Comparison of ENCODE assay signal across 8 cellular contexts in the genomic region with DNA sequence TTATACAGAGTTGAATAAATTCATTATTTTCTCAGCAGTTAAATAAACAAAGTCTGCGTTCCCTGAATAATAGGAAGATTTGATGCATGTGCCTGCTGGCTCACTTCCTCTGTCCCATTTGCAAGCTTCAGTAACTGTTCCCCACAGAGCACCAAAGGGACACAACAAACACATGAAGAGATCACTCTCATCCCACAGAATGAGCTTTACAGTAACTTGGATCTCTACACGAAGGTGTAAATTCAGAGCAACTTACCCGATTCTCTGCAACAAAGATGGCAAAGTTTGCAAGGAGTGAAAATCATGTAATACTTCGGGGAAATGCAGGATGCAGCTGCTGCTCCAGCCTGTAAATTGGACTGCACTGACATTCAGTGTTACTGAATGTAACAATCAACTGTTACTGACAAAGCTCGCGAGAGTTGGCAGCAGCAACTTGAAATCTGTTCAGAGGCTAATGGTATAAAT. TPM values are rescaled to one million over a fixed set of nuclear protein-coding genes. Genes with fewer than 3 reads are reported as not detected.
DNase-seq lines count a peak whose midpoint lies in the region; ATAC-seq and TF ChIP-seq lines count a peak whose summit lies in the region.

A gene (minus strand): TSS at position 366 of the 468 bp plus-strand sequence. CDS start 6,390 bp downstream, outside the sequence.

- no peak for TF ChIP-seq POLR2A in erythroblast (IDR thresholded peaks at IDR 0.05; ENCODE audit: low read length)

- H2AK5ac ChIP-seq in trophoblast cell (ENCODE audit: low read length): no peak within 1 kb of the TSS

- CTCF ChIA-PET in PC-3 (lab: Charles Lee): no interaction called here

- peak; percentile 75 for ATAC-seq in PC-3
- no peak for ATAC-seq in esophagus mucosa
- no peak for ATAC-seq in HG03571 (IDR thresholded peaks at IDR 0.05; ENCODE audit: unreplicated experiment)
- no peak for ATAC-seq in HG03196 (IDR thresholded peaks at IDR 0.05; ENCODE audit: unreplicated experiment)

- H3K27me3 ChIP-seq in PC-3 (ENCODE audit: low read length) (no peaks in the 10 kb centered on the region), trophoblast cell (ENCODE audit: insufficient read depth, low read length) (no peaks in the 10 kb centered on the region)

- peak within 1 kb of the TSS; percentile 70 for H3K4me2 ChIP-seq in PC-3 (ENCODE audit: low read length)
- H3K4me2 ChIP-seq in trophoblast cell (ENCODE audit: low read length): no peak within 1 kb of the TSS

- no peak within 1 kb of the TSS for H4K91ac ChIP-seq in trophoblast cell (ENCODE audit: low read depth, low read length)

- H4K20me1 ChIP-seq in PC-3 (ENCODE audit: low read length): no peaks in the 10 kb centered on the region

- H3K14ac ChIP-seq in trophoblast cell (ENCODE audit: low read length): no peak within 1 kb of the TSS

- H3K9me2 ChIP-seq in PC-3 (replicated peaks; ENCODE audit: low read length): no peaks in the 10 kb centered on the region

- no peaks in the 10 kb centered on the region for H3K79me2 ChIP-seq in PC-3 (ENCODE audit: low read length)
- H3K79me2 ChIP-seq in trophoblast cell (ENCODE audit: control insufficient read depth, insufficient read depth, low read length, poor library complexity): no peaks in the 10 kb centered on the region

- no peak within 1 kb of the TSS for H3K23ac ChIP-seq in trophoblast cell (ENCODE audit: low read length)

- no peaks in the 10 kb centered on the region for H3K36me3 ChIP-seq in PC-3 (ENCODE audit: low read depth, low read length)
- H3K36me3 ChIP-seq in trophoblast cell (ENCODE audit: control insufficient read depth in 1 of 2, insufficient read depth in 2 of 2, low read length in 2 of 2): no peaks in the 10 kb centered on the region

- no peak within 1 kb of the TSS for H2BK5ac ChIP-seq in trophoblast cell (ENCODE audit: low read depth, low read length, poor library complexity)

- peak within 1 kb of the TSS; percentile 80 for H2AFZ ChIP-seq in PC-3 (ENCODE audit: low read length)
- peak within 1 kb of the TSS; percentile 10 for H2AFZ ChIP-seq in trophoblast cell (ENCODE audit: insufficient read depth, low read length, poor library complexity)

- H2BK12ac ChIP-seq in trophoblast cell (ENCODE audit: low read length): no peak within 1 kb of the TSS

- H3K4ac ChIP-seq in trophoblast cell (ENCODE audit: low read depth, low read length): no peak within 1 kb of the TSS

- no peak within 1 kb of the TSS for H3K18ac ChIP-seq in trophoblast cell (ENCODE audit: low read length)

- intact Hi-C loops in PC-3 (cut with micrococcal nuclease): no loop called here

- POLR2A ChIA-PET in PC-3 (lab: Charles Lee; ENCODE audit: unreplicated experiment): no interaction called here

- H4K12ac ChIP-seq in trophoblast cell (ENCODE audit: low read depth, low read length): no peak within 1 kb of the TSS

- no peak within 1 kb of the TSS for H3K27ac ChIP-seq in PC-3 (ENCODE audit: low read length)
- H3K27ac ChIP-seq in trophoblast cell (ENCODE audit: low read depth, low read length): no peak within 1 kb of the TSS

- H4K8ac ChIP-seq in trophoblast cell (ENCODE audit: low read depth, low read length): no peak within 1 kb of the TSS

- no TSS peak for BruUV-seq in PC-3 (replicated peaks; lab: Mats Ljungman, UMichigan)

- no peaks in the 10 kb centered on the region for H3K79me1 ChIP-seq in trophoblast cell (ENCODE audit: low read length)

- no peak within 1 kb of the TSS for H2BK120ac ChIP-seq in trophoblast cell (ENCODE audit: insufficient read depth, low read length, poor library complexity)

- peak within 1 kb of the TSS; percentile 25; the same call in 1 of the 2 replicates for H3K4me3 ChIP-seq in GM08714 (ENCODE audit: low read length)
- H3K4me3 ChIP-seq in PC-3 (ENCODE audit: low read length): peak within 1 kb of the TSS; percentile 31; the same call in 1 of the 2 replicates
- peak within 1 kb of the TSS; percentile 51 for H3K4me3 ChIP-seq in fibroblast of the aortic adventitia (ENCODE audit: low read depth, low read length)
- H3K4me3 ChIP-seq in trophoblast cell (ENCODE audit: low read depth, low read length): no peak within 1 kb of the TSS

- H3K9ac ChIP-seq in PC-3 (ENCODE audit: low read length) (no peak within 1 kb of the TSS), trophoblast cell (ENCODE audit: low read length) (no peak within 1 kb of the TSS)

- no peak for TF ChIP-seq CTCF in PC-3 (conservative IDR thresholded peaks at IDR 0.05; ENCODE audit: low read depth, low read length)
- TF ChIP-seq CTCF in fibroblast of the aortic adventitia (IDR thresholded peaks at IDR 0.05; ENCODE audit: insufficient read depth, low read length): no peak

- H3K4me1 ChIP-seq in PC-3 (ENCODE audit: insufficient read depth, low read length) (no peaks in the 10 kb centered on the region), trophoblast cell (ENCODE audit: control insufficient read depth in 1 of 2, insufficient read depth in 2 of 2, low read length in 2 of 2) (no peaks in the 10 kb centered on the region)

- peak; percentile 38 for DNase-seq in PC-3
- DNase-seq in fibroblast of the aortic adventitia (ENCODE audit: low read depth): peak; percentile 72
- DNase-seq in trophoblast cell: no peak
- DNase-seq in erythroblast (lab: John Stamatoyannopoulos, UW): no peak

- H3F3A ChIP-seq in PC-3 (ENCODE audit: low read length, unreplicated experiment): no peaks in the 10 kb centered on the region

- H3K9me3 ChIP-seq in PC-3 (ENCODE audit: low read length) (no peaks in the 10 kb centered on the region; the same call in 1 of the 2 replicates), trophoblast cell (ENCODE audit: insufficient read depth, low read depth, low read length) (no peaks in the 10 kb centered on the region)

- WGBS in trophoblast cell (ENCODE audit: extremely low coverage, insufficient coverage, insufficient read length): no CpG with 5 or more reads among the region's 6 CpGs

RNA-seq across cellular contexts. Expression of the gene that starts here (rescaled TPM):
- total RNA-seq in PC-3 (2014; rRNA removed) (0.18 TPM in 1 of 2 replicates, not detected in the other), fibroblast of the aortic adventitia (ENCODE audit: low replicate concordance) (5.7 and 76.2 TPM in 2 replicates), esophagus mucosa (0.28 TPM)
- 0.03 and 0.07 TPM in 2 replicates for polyA plus RNA-seq in trophoblast cell (2013)

Comparison
In these comparisons a context has a peak if more than half of its experiments do, and no peak if none do; other contexts are left out.
1. Peak in DNase-seq, ATAC-seq, H3K4me3 ChIP-seq and H3K4me2 ChIP-seq in PC-3; RNA of the gene not detected or under 1 TPM.